In the genomic region with DNA sequence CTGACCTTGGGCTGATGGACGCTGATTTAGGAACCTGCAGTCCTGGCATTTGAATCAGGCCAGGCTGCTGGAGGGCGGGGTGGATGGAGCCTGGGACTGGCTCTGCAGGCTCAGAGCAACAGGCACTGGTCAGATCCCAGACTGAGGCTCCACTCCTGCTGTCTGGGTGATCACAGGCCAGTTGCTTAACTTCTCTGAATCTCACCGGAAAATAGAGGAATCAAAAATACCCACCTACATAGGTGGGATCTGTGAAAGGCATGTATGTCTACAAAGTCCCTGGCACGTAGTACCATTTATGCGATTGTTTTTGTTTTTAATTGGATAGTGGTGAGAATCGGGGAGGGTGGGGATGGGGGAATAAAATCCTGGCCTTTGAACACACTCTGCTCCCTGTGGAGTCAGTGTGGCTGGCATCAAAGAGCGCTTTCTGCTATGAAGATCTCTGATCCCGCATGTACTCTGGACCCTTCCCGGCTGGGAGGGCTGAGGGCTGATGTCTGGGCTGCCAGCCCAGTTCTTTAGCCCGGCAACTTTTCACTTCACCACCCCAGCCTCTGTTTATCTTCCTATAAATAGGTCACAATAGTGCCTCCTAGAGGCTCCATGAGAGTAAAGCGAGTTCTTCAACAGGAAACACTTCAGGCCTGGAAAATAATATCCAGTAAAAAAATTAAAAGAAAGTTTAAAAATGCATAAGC, we compare ENCODE assay signal across 11 cellular contexts.
DNase-seq lines count a peak whose midpoint lies in the region; ATAC-seq, FAIRE-seq and TF ChIP-seq lines count a peak whose summit lies in the region.
"Had no signal": no experiment of that assay in that cellular context is flagged by ENCODE, and none has a peak within 500 bp of the region (broad histone marks: within the 10 kb centered on the region; RNA-seq: fewer than 3 reads in every experiment).

No MANE protein-coding gene starts in this region.

- TF ChIP-seq POLR2A in adrenal gland (IDR thresholded peaks at IDR 0.05) (peak in 1 of 2 donors; percentile 69), tibial nerve (IDR thresholded peaks at IDR 0.05) (no peak), GM12892 (IDR thresholded peaks at IDR 0.05; ENCODE audit: low read depth, low read length) (no peak)

- 29 to 37% (median 35%) methylated on average over 11 of the region's 11 CpGs for whole genome bisulfite sequencing in adrenal gland, 4 donors
- 26 to 37% methylated on average over 10 to 11 of the region's 11 CpGs for whole genome bisulfite sequencing in tibial nerve, 2 donors

- peaks cover 10 to 30% of the 10 kb centered on the region in 2 donors for H3K4me1 ChIP-seq in adrenal gland (replicated peaks in 1 of 2)
- peaks cover 0 to 57% (median 13%) of the 10 kb centered on the region in 4 donors for H3K4me1 ChIP-seq in tibial nerve

- FAIRE-seq in GM12892 (lab: Jason Lieb, UNC): no peak

- no peak for TF ChIP-seq EP300 in tibial nerve (IDR thresholded peaks at IDR 0.05)

- H3K27ac ChIP-seq in adrenal gland: peak overlapping the region; percentile 33 to 90 (median 71)
- H3K27ac ChIP-seq in tibial nerve: peak overlapping the region; percentile 54 to 71 (median 64)
- H3K27ac ChIP-seq: SJSA1 had no signal

- DNase-seq in DMS53 (lab: John Stamatoyannopoulos, UW): peak; percentile 2
- DNase-seq in DMS53 treated with DMSO at 0.1 percent for 48 hours (lab: John Stamatoyannopoulos, UW; ENCODE audit: unreplicated experiment): no peak
- DNase-seq in adrenal gland: peak; percentile 84 to 96 (median 95)
- peak; percentile 26 to 75 for DNase-seq in hippocampal formation (lab: John Stamatoyannopoulos, UW)
- DNase-seq in tibial nerve (ENCODE audit: low spot score in 2 of 2): peak in 1 of 2 donors; percentile 22
- DNase-seq in GM12892 (ENCODE audit: insufficient read length): no peak
- DNase-seq in amniotic stem cell (lab: John Stamatoyannopoulos, UW): no peak
- DNase-seq: effector CD8-positive, alpha-beta T cell; stimulated activated CD4-positive, alpha-beta T cell treated with anti-CD3 and anti-CD28 coated beads, Interleukin-4, amount 100 ng/mL, for 24 hours had no signal

- no peak for ATAC-seq in HG02870 (IDR thresholded peaks at IDR 0.05; ENCODE audit: unreplicated experiment)

- TF ChIP-seq CTCF in adrenal gland (IDR thresholded peaks at IDR 0.05): peak; percentile 38 to 54 (median 44)
- TF ChIP-seq CTCF in tibial nerve (IDR thresholded peaks at IDR 0.05): peak; percentile 23 to 45 (median 37)

- H3K4me3 ChIP-seq in adrenal gland (peak overlapping the region in 1 of 4 donors; percentile 10), tibial nerve (no peak overlapping the region)
- H3K4me3 ChIP-seq: SJSA1 had no signal

- intact Hi-C loops in adrenal gland (cut with DNase I): no loop called here

- H3K9me3 ChIP-seq in adrenal gland (replicated peaks in 1 of 3) (no peaks in the 10 kb centered on the region), tibial nerve (no peaks in the 10 kb centered on the region)
- H3K9me3 ChIP-seq: SJSA1 had no signal

- H3K27me3 ChIP-seq in adrenal gland (no peaks in the 10 kb centered on the region), tibial nerve (peaks cover 0 to 14% of the 10 kb centered on the region in 2 donors)
- H3K27me3 ChIP-seq: SJSA1 had no signal

- H3K36me3 ChIP-seq in adrenal gland (replicated peaks in 1 of 2) (no peaks in the 10 kb centered on the region), tibial nerve (no peaks in the 10 kb centered on the region)
- H3K36me3 ChIP-seq: SJSA1 had no signal

Comparison
In these comparisons a context has a peak if more than half of its experiments do, and no peak if none do; other contexts are left out.
1. DNase-seq: peak in DMS53 (single experiment), adrenal gland (7 of 7) and hippocampal formation (2 of 2); none in DMS53 treated with DMSO at 0.1 percent for 48 hours (single experiment), GM12892 (single experiment) and amniotic stem cell (single experiment).